In the genomic region with DNA sequence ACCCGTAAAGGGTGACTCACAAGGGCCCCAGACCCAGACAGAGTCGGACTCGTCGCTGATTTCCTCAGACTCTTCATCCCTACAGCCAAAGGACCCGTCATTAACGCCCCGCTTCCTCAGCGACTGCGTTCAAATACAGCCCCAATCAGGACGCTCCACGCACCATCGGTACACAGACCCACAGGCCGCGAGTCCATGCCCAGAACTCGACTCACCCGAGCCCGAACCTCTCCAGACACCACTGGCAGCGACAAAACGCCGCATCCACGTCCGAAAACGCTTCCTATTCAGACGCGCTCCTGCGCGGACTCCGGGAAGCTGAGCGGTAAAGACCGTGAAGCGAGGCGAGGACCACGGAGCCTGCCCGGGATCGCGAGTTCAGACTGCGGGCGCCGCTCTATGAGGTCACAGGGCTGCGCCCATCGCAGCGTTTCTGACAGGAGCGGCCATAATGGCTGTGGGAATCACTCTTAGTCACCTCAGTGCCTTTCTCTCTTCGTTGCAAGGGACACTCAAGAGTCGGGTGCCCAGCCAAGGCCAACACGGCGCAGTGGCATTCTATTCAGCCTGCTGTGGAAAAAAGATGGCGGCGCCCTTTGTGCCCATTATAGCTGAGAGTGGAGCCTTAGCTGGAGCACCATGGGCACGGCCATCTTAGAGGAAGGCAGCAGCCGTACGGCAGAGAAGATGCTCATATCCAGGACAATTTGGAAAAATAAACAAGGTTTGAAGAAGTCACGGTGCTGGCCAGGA, we compare ENCODE assay signal across 8 cellular contexts. TPM values are rescaled to one million over a fixed set of nuclear protein-coding genes. Genes with fewer than 3 reads are reported as not detected.
DNase-seq lines count a peak whose midpoint lies in the region; ATAC-seq lines count a peak whose summit lies in the region.

A gene (minus strand): TSS at position 353 of the 753 bp plus-strand sequence. CDS start 2,634 bp downstream, outside the sequence.

- peak within 1 kb of the TSS; percentile 91 for H3K4me3 ChIP-seq in CD4-positive, CD25-positive, alpha-beta regulatory T cell (ENCODE audit: low read depth, low read length)

- peak within 1 kb of the TSS; percentile 90 to 95 (median 94) for H3K4me3 Mint-ChIP-seq in CD4-positive, CD25-positive, alpha-beta regulatory T cell

- peaks cover 56 to 75% of the 10 kb centered on the region in 2 experiments for H3K9me3 ChIP-seq in CD4-positive, CD25-positive, alpha-beta regulatory T cell (ENCODE audit: control insufficient read depth in 2 of 2, low read length in 2 of 2)

- H3K9me3 Mint-ChIP-seq in CD4-positive, CD25-positive, alpha-beta regulatory T cell, result peaks cover 4 to 68% (median 33%) of the 10 kb centered on the region in 7 donors

- H3K4me1 ChIP-seq in CD4-positive, CD25-positive, alpha-beta regulatory T cell (ENCODE audit: control insufficient read depth, insufficient read depth, low read length, poor library complexity, severe bottlenecking), result peaks cover 13% of the 10 kb centered on the region

- no peaks in the 10 kb centered on the region for H3K27me3 Mint-ChIP-seq in CD4-positive, CD25-positive, alpha-beta regulatory T cell

- peak; percentile 87 for ATAC-seq in CD4-positive, CD25-positive, alpha-beta regulatory T cell (ENCODE audit: low read depth in 2 of 2)
- ATAC-seq in GM19395 (IDR thresholded peaks at IDR 0.05; ENCODE audit: unreplicated experiment), result peak; percentile 89
- peak; percentile 38 for ATAC-seq in HG03558 (IDR thresholded peaks at IDR 0.05; ENCODE audit: extremely low read depth, unreplicated experiment)

- peaks cover 34% of the 10 kb centered on the region for H3K36me3 Mint-ChIP-seq in CD4-positive, CD25-positive, alpha-beta regulatory T cell

- peaks cover 13 to 33% (median 19%) of the 10 kb centered on the region in 4 donors for H3K4me1 Mint-ChIP-seq in CD4-positive, CD25-positive, alpha-beta regulatory T cell

- POLR2A ChIA-PET in activated CD8-positive, alpha-beta memory T cell treated with anti-CD3 and anti-CD28 coated beads for 36 hours (lab: Charles Lee), result interaction anchor here (0.8 kb wide), 1 partner anchor 21 kb away, joined by 3 read pairs; no protein-coding TSS in a partner anchor

- CTCF ChIA-PET in activated CD8-positive, alpha-beta memory T cell treated with anti-CD3 and anti-CD28 coated beads for 36 hours (lab: Charles Lee), result no interaction called here

- H3K27ac ChIP-seq in CD4-positive, CD25-positive, alpha-beta regulatory T cell (ENCODE audit: insufficient read depth, low read length, poor library complexity, severe bottlenecking), result peak within 1 kb of the TSS; percentile 82

- peak; percentile 60 to 91 (median 89) for DNase-seq in CD4-positive, CD25-positive, alpha-beta regulatory T cell
- DNase-seq in NCI-H82 (lab: John Stamatoyannopoulos, UW), result peak; percentile 90
- DNase-seq in effector CD4-positive, alpha-beta T cell, result peak; percentile 72
- peak; percentile 89 to 92 for DNase-seq in lung microvascular endothelial cell (ENCODE audit: low read depth in 2 of 2)
- peak; percentile 66 to 81 (median 67) for DNase-seq in stimulated activated CD4-positive, alpha-beta T cell treated with anti-CD3 and anti-CD28 coated beads, TNF-alpha, amount 100 ng/mL, for 24 hours (ENCODE audit: low read depth in 3 of 3)

- peaks cover 31% of the 10 kb centered on the region for H3K36me3 ChIP-seq in CD4-positive, CD25-positive, alpha-beta regulatory T cell (ENCODE audit: control insufficient read depth, insufficient read depth, low read length)

- peak within 1 kb of the TSS; percentile 95 to 99 (median 99) for H3K27ac Mint-ChIP-seq in CD4-positive, CD25-positive, alpha-beta regulatory T cell

- no peaks in the 10 kb centered on the region for H3K27me3 ChIP-seq in CD4-positive, CD25-positive, alpha-beta regulatory T cell (ENCODE audit: control insufficient read depth, insufficient read depth, low read length)

RNA-seq across cellular contexts. Expression of the gene that starts here (rescaled TPM):
- 5.1 TPM for total RNA-seq in CD4-positive, CD25-positive, alpha-beta regulatory T cell
- 1 to 10 TPM; 3.3 to 7.2 (median 3.8) TPM for polyA plus RNA-seq in CD4-positive, CD25-positive, alpha-beta regulatory T cell
- total RNA-seq in activated CD8-positive, alpha-beta memory T cell treated with anti-CD3 and anti-CD28 coated beads for 36 hours, result 10 to 100 TPM; 10.6 to 13.1 TPM
- total RNA-seq in lung microvascular endothelial cell, result 7.0 and 7.5 TPM in 2 replicates

Comparison
In these comparisons a context has a peak if more than half of its experiments do, and no peak if none do; other contexts are left out.
1. Peak in every context shown above with its lines: DNase-seq, ATAC-seq, H3K4me3 ChIP-seq and H3K27ac ChIP-seq.
2. ATAC-seq: peak in every context shown above with its lines; median percentile 89 in GM19395; 87 in CD4-positive, CD25-positive, alpha-beta regulatory T cell; 38 in HG03558.